In genomic region chr10:102835007-102835482, GRCh38 we compare ENCODE assay signal across 9 cellular contexts. TPM values are rescaled to one million over a fixed set of nuclear protein-coding genes. Genes with fewer than 3 reads are reported as not detected.
DNase-seq lines count a peak whose midpoint lies in the region; ATAC-seq, FAIRE-seq and TF ChIP-seq lines count a peak whose summit lies in the region.
"Had no signal": no experiment of that assay in that cellular context is flagged by ENCODE, and none has a peak within 500 bp of the region (broad histone marks: within the 10 kb centered on the region; RNA-seq: fewer than 3 reads in every experiment).

No MANE protein-coding gene starts in this region.

- H3K4me3 ChIP-seq in pancreas: no peak overlapping the region
- H3K4me3 ChIP-seq in upper lobe of left lung: no peak overlapping the region

- peak; percentile 81 for TF ChIP-seq CTCF in 22Rv1 (IDR thresholded peaks at IDR 0.05)
- TF ChIP-seq CTCF in pancreas (IDR thresholded peaks at IDR 0.05): peak; percentile 78 to 86 (median 80)
- TF ChIP-seq CTCF in upper lobe of left lung (IDR thresholded peaks at IDR 0.05): peak; percentile 84 to 91 (median 88)

- 60 to 63% methylated on average over 11 of the region's 11 CpGs for WGBS in pancreas, 2 donors
- WGBS in upper lobe of left lung, 2 donors: 0 to 66% methylated on average over 1 to 11 of the region's 11 CpGs

- H3K4me1 ChIP-seq in pancreas (peaks cover 0 to 5% (median 0%) of the 10 kb centered on the region in 3 donors), upper lobe of left lung (peaks cover 0 to 11% (median 5%) of the 10 kb centered on the region in 4 donors)

- no peak for TF ChIP-seq EP300 in upper lobe of left lung (IDR thresholded peaks at IDR 0.05)

- no peak overlapping the region for H3K27ac ChIP-seq in 22Rv1
- no peak overlapping the region for H3K27ac ChIP-seq in pancreas
- H3K27ac ChIP-seq in upper lobe of left lung: no peak overlapping the region

- no peaks in the 10 kb centered on the region for H3K36me3 ChIP-seq in pancreas
- H3K36me3 ChIP-seq in upper lobe of left lung: no peaks in the 10 kb centered on the region

- intact Hi-C loops in pancreas (cut with DNase I): loop anchor here in 1 of 3 donors (10.0 kb wide), 1 partner anchor 240 kb away; no protein-coding TSS in a partner anchor

- H3K9me3 ChIP-seq in pancreas (no peaks in the 10 kb centered on the region), upper lobe of left lung (peaks cover 0 to 7% (median 5%) of the 10 kb centered on the region in 4 donors)

- H3K27me3 ChIP-seq in pancreas: no peaks in the 10 kb centered on the region
- H3K27me3 ChIP-seq in upper lobe of left lung: no peaks in the 10 kb centered on the region

- peak; percentile 61 for DNase-seq in MV-4-11 (lab: John Stamatoyannopoulos, UW)
- DNase-seq in SK-N-DZ (ENCODE audit: low spot score): peak; percentile 80
- peak; percentile 28 to 61 (median 50) for DNase-seq in activated naive CD4-positive, alpha-beta T cell (lab: John Stamatoyannopoulos, UW)
- DNase-seq in globus pallidus (ENCODE audit: low spot score): peak; percentile 66
- peak; percentile 54 to 82 (median 70) for DNase-seq in pancreas
- DNase-seq in upper lobe of left lung: peak; percentile 61 to 75

- TF ChIP-seq POLR2A in upper lobe of left lung (IDR thresholded peaks at IDR 0.05): no peak

- FAIRE-seq in pancreas (lab: Jason Lieb, UNC): no peak

- ATAC-seq in GM18498 (IDR thresholded peaks at IDR 0.05; ENCODE audit: unreplicated experiment): peak; percentile 62
- peak; percentile 87 to 94 (median 91) for ATAC-seq in pancreas
- peak; percentile 89 to 95 for ATAC-seq in upper lobe of left lung (ENCODE audit: low FRiP score in 2 of 2)

RNA-seq across cellular contexts. Expression of gene CYP17A1, which starts 2.2 kb away (rescaled TPM):
- not detected in 2 replicates for polyA plus RNA-seq in SK-N-DZ (2014; cell fraction: cytosol; rRNA removed)
- not detected in 2 replicates for polyA plus RNA-seq in SK-N-DZ (2014; cell fraction: nucleus; rRNA removed)
- total RNA-seq in pancreas (1 to 10 TPM in 1 of 6 donors, under 1 TPM in 4, not detected in 1; 0.12 to 6.4 (median 0.38) TPM), upper lobe of left lung (1 to 10 TPM in 5 of 6 donors, not detected in 1; 1.2 to 6.3 (median 2.1) TPM)
- under 1 TPM; 0.11 to 0.35 TPM for polyA plus RNA-seq in pancreas
- total RNA-seq: pulmonary artery endothelial cell had no signal

RNA-seq across cellular contexts. Expression of gene BORCS7, which starts 19.0 kb away (rescaled TPM):
- polyA plus RNA-seq in SK-N-DZ (2014; cell fraction: cytosol; rRNA removed): 30.9 and 31.3 TPM in 2 replicates
- 5.5 and 14.6 TPM in 2 replicates for polyA plus RNA-seq in SK-N-DZ (2014; cell fraction: nucleus; rRNA removed)
- total RNA-seq in pancreas (10 to 100 TPM in 2 of 6 donors, 1 to 10 TPM in 4; 5.3 to 11.8 (median 9.6) TPM), upper lobe of left lung (10 to 100 TPM; 10.5 to 43.4 (median 23.0) TPM)
- polyA plus RNA-seq in pancreas: 10 to 100 TPM; 11.1 to 24.3 TPM

RNA-seq across cellular contexts. Expression of gene AS3MT, which starts 34.2 kb away (rescaled TPM):
- polyA plus RNA-seq in SK-N-DZ (2014; cell fraction: cytosol; rRNA removed): 24.7 and 35.0 TPM in 2 replicates
- 15.8 and 16.6 TPM in 2 replicates for polyA plus RNA-seq in SK-N-DZ (2014; cell fraction: nucleus; rRNA removed)
- total RNA-seq in pancreas (1 to 10 TPM in 5 of 6 donors, under 1 TPM in 1; 0.87 to 3.2 (median 2.7) TPM), upper lobe of left lung (1 to 10 TPM; 1.7 to 4.9 (median 2.3) TPM)
- 10 to 100 TPM in 1 of 2 donors, 1 to 10 TPM in 1; 6.3 to 11.4 TPM for polyA plus RNA-seq in pancreas
